Comparison of ENCODE assay signal across 11 cellular contexts in genomic region chr2:197873293-197873701, GRCh38.
DNase-seq lines count a peak whose midpoint lies in the region; ATAC-seq and TF ChIP-seq lines count a peak whose summit lies in the region.
"Had no signal": no experiment of that assay in that cellular context is flagged by ENCODE, and none has a peak within 500 bp of the region (broad histone marks: within the 10 kb centered on the region; RNA-seq: fewer than 3 reads in every experiment).

No MANE protein-coding gene starts in this region.

- TF ChIP-seq CTCF in epithelial cell of proximal tubule (conservative IDR thresholded peaks at IDR 0.05; ENCODE audit: low read depth, low read length) = peak; percentile 5

- H3K27ac Mint-ChIP-seq in activated T-helper 2 cell treated with anti-CD3 and anti-CD28 coated beads, Interferon-gamma antibody, Interleukin-2, Interleukin-4, amounts not matched to agents 10 μg/mL and 5 μg/mL and 100 μg/mL, durations not matched to agents 14 hours and 24 hours and 36 hours = no peak overlapping the region
- H3K27ac Mint-ChIP-seq: naive thymus-derived CD8-positive, alpha-beta T cell had no signal

- H3K4me3 ChIP-seq in epithelial cell of proximal tubule (ENCODE audit: low read depth, low read length) (no peak overlapping the region), neuron (ENCODE audit: low read length) (no peak overlapping the region)
- H3K4me3 ChIP-seq: esophagus squamous epithelium had no signal

- no peak overlapping the region for H3K4me3 Mint-ChIP-seq in activated T-helper 2 cell treated with anti-CD3 and anti-CD28 coated beads, Interferon-gamma antibody, Interleukin-2, Interleukin-4, amounts not matched to agents 10 μg/mL and 5 μg/mL and 100 μg/mL, durations not matched to agents 14 hours and 24 hours and 36 hours (ENCODE audit: low read depth)
- H3K4me3 Mint-ChIP-seq: naive thymus-derived CD8-positive, alpha-beta T cell had no signal

- ATAC-seq in GM18873 (IDR thresholded peaks at IDR 0.05; ENCODE audit: low FRiP score, unreplicated experiment) = no peak
- no peak for ATAC-seq in HG03460 (IDR thresholded peaks at IDR 0.05; ENCODE audit: unreplicated experiment)
- ATAC-seq: naive thymus-derived CD8-positive, alpha-beta T cell had no signal

- peak overlapping the region; percentile 44 for H2AFZ ChIP-seq in neuron (ENCODE audit: low read depth, low read length)

- H3K27me3 Mint-ChIP-seq in activated T-helper 2 cell treated with anti-CD3 and anti-CD28 coated beads, Interferon-gamma antibody, Interleukin-2, Interleukin-4, amounts not matched to agents 10 μg/mL and 5 μg/mL and 100 μg/mL, durations not matched to agents 14 hours and 24 hours and 36 hours (ENCODE audit: low read depth) = no peaks in the 10 kb centered on the region
- H3K27me3 Mint-ChIP-seq: naive thymus-derived CD8-positive, alpha-beta T cell had no signal

- no peaks in the 10 kb centered on the region for H3K27me3 ChIP-seq in neuron (ENCODE audit: insufficient read depth, low read length)
- H3K27me3 ChIP-seq: esophagus squamous epithelium had no signal

- peak; percentile 65 for DNase-seq in ELR (ENCODE audit: low read depth)
- peak; percentile 43 for DNase-seq in NCI-H774 (lab: John Stamatoyannopoulos, UW)
- no peak for DNase-seq in epithelial cell of proximal tubule (ENCODE audit: low read depth)
- DNase-seq in activated T-helper 2 cell treated with anti-CD3 and anti-CD28 coated beads, Interferon-gamma antibody, Interleukin-2, Interleukin-4, amounts not matched to agents 10 μg/mL and 5 μg/mL and 100 μg/mL, durations not matched to agents 14 hours and 24 hours and 36 hours (ENCODE audit: low spot score) = no peak
- no peak for DNase-seq in NCI-H345 treated with DMSO at 0.1 percent for 48 hours (lab: John Stamatoyannopoulos, UW; ENCODE audit: unreplicated experiment)
- DNase-seq: esophagus squamous epithelium; naive thymus-derived CD8-positive, alpha-beta T cell; NCI-H2081 had no signal

- H3K4me1 ChIP-seq in neuron (ENCODE audit: insufficient read depth, low read length) = peaks cover 15% of the 10 kb centered on the region

- intact Hi-C loops in activated T-helper 2 cell treated with anti-CD3 and anti-CD28 coated beads, Interferon-gamma antibody, Interleukin-2, Interleukin-4, amounts not matched to agents 10 μg/mL and 5 μg/mL and 100 μg/mL, durations not matched to agents 14 hours and 24 hours and 36 hours (cut with micrococcal nuclease) = no loop called here

- no peaks in the 10 kb centered on the region for H3K36me3 ChIP-seq in neuron (ENCODE audit: insufficient read depth, low read length)
- H3K36me3 ChIP-seq: esophagus squamous epithelium had no signal

- H3K9me3 Mint-ChIP-seq in activated T-helper 2 cell treated with anti-CD3 and anti-CD28 coated beads, Interferon-gamma antibody, Interleukin-2, Interleukin-4, amounts not matched to agents 10 μg/mL and 5 μg/mL and 100 μg/mL, durations not matched to agents 14 hours and 24 hours and 36 hours = no peaks in the 10 kb centered on the region
- H3K9me3 Mint-ChIP-seq: naive thymus-derived CD8-positive, alpha-beta T cell had no signal

- H3K36me3 Mint-ChIP-seq in activated T-helper 2 cell treated with anti-CD3 and anti-CD28 coated beads, Interferon-gamma antibody, Interleukin-2, Interleukin-4, amounts not matched to agents 10 μg/mL and 5 μg/mL and 100 μg/mL, durations not matched to agents 14 hours and 24 hours and 36 hours (ENCODE audit: low read depth) = no peaks in the 10 kb centered on the region

- no peaks in the 10 kb centered on the region for H3K9me3 ChIP-seq in neuron (ENCODE audit: low read length)
- H3K9me3 ChIP-seq: esophagus squamous epithelium had no signal

- H3K4me1 Mint-ChIP-seq in activated T-helper 2 cell treated with anti-CD3 and anti-CD28 coated beads, Interferon-gamma antibody, Interleukin-2, Interleukin-4, amounts not matched to agents 10 μg/mL and 5 μg/mL and 100 μg/mL, durations not matched to agents 14 hours and 24 hours and 36 hours (ENCODE audit: low read depth) = peaks cover 41% of the 10 kb centered on the region

Comparison
In these comparisons a context has a peak if more than half of its experiments do, and no peak if none do; other contexts are left out.
1. DNase-seq: peak in ELR (single experiment) and NCI-H774 (single experiment); none in epithelial cell of proximal tubule (single experiment), activated T-helper 2 cell treated with anti-CD3 and anti-CD28 coated beads, Interferon-gamma antibody, Interleukin-2, Interleukin-4, amounts not matched to agents 10 μg/mL and 5 μg/mL and 100 μg/mL, durations not matched to agents 14 hours and 24 hours and 36 hours (single experiment) and NCI-H345 treated with DMSO at 0.1 percent for 48 hours (single experiment).